28 cellular contexts compared by ENCODE assay signal in genomic region chr3:73137736-73138403, GRCh38.
"Had no signal": no experiment of that assay in that cellular context is flagged by ENCODE, and none has a peak within 500 bp of the region (broad histone marks: within the 10 kb centered on the region; RNA-seq: fewer than 3 reads in every experiment).

No MANE protein-coding gene starts in this region.

- H3K9me3 ChIP-seq: neutrophil, psoas muscle, suprapubic skin, upper lobe of right lung had no signal

- H3K4me1 ChIP-seq: left lung, parathyroid adenoma, psoas muscle, spleen, upper lobe of right lung had no signal

- H3K79me2 ChIP-seq: parathyroid adenoma had no signal

- H3K4me3 ChIP-seq: left lung, lung, neural progenitor cell, psoas muscle, spleen, suprapubic skin, thoracic aorta, tibial artery, upper lobe of right lung had no signal

- H3K27ac Mint-ChIP-seq: immature natural killer cell; mesothelial cell of epicardium; naive B cell; natural killer cell; neural progenitor cell; stimulated activated effector memory CD8-positive, alpha-beta T cell treated with anti-CD3 and anti-CD28 coated beads, Interleukin-12 subunit alpha, Interleukin-12 subunit beta, amount 100 ng/mL, for 72 hours; stimulated activated naive CD8-positive, alpha-beta T cell treated with anti-CD3 and anti-CD28 coated beads, Interleukin-15, Interleukin-2, amounts not matched to agents 100 ng/mL and 50 ng/mL, for 24 hours had no signal

- ATAC-seq: left colon; left lung; natural killer cell; sciatic nerve; stimulated activated effector memory CD8-positive, alpha-beta T cell treated with anti-CD3 and anti-CD28 coated beads, Interleukin-12 subunit alpha, Interleukin-12 subunit beta, amount 100 ng/mL, for 72 hours; upper lobe of right lung had no signal

- H3K36me3 Mint-ChIP-seq: immature natural killer cell; mesothelial cell of epicardium; natural killer cell; neural progenitor cell; stimulated activated effector memory CD8-positive, alpha-beta T cell treated with anti-CD3 and anti-CD28 coated beads, Interleukin-12 subunit alpha, Interleukin-12 subunit beta, amount 100 ng/mL, for 72 hours had no signal

- H3K4me1 Mint-ChIP-seq: immature natural killer cell; naive B cell; natural killer cell; stimulated activated effector memory CD8-positive, alpha-beta T cell treated with anti-CD3 and anti-CD28 coated beads, Interleukin-12 subunit alpha, Interleukin-12 subunit beta, amount 100 ng/mL, for 72 hours had no signal

- H3K9ac ChIP-seq: neural progenitor cell, parathyroid adenoma had no signal

- H3K27me3 ChIP-seq: left lung, neural progenitor cell, neutrophil, suprapubic skin, tibial artery, upper lobe of right lung had no signal

- H3K27ac ChIP-seq: left lung, neural progenitor cell, neutrophil, parathyroid adenoma, psoas muscle, spleen, suprapubic skin, thoracic aorta, tibial artery, upper lobe of right lung had no signal

- DNase-seq: hypothalamus; immature natural killer cell; kidney; left colon; left lung; mesendoderm; naive B cell; natural killer cell; nephron progenitor cell; occipital lobe; psoas muscle; small intestine; spleen; stimulated activated CD4-positive, alpha-beta T cell treated with anti-CD3 and anti-CD28 coated beads, Interleukin-4, amount 100 ng/mL, for 24 hours; stimulated activated naive CD4-positive, alpha-beta T cell; tibial artery; trophoblast cell; upper lobe of right lung had no signal

- H2AFZ ChIP-seq: neural progenitor cell, parathyroid adenoma had no signal

- H3K36me3 ChIP-seq: left lung, neural progenitor cell, neutrophil, spleen, suprapubic skin, thoracic aorta, tibial artery, upper lobe of right lung had no signal

- H3K4me2 ChIP-seq: neural progenitor cell had no signal

- H3K4me3 Mint-ChIP-seq: immature natural killer cell; mesothelial cell of epicardium; naive B cell; natural killer cell; nephron progenitor cell; neural progenitor cell; stimulated activated effector memory CD8-positive, alpha-beta T cell treated with anti-CD3 and anti-CD28 coated beads, Interleukin-12 subunit alpha, Interleukin-12 subunit beta, amount 100 ng/mL, for 72 hours; stimulated activated naive CD8-positive, alpha-beta T cell treated with anti-CD3 and anti-CD28 coated beads, Interleukin-15, Interleukin-2, amounts not matched to agents 100 ng/mL and 50 ng/mL, for 24 hours had no signal
